8 cellular contexts compared by ENCODE assay signal in genomic region chr10:13302821-13303555, GRCh38. TPM values are rescaled to one million over a fixed set of nuclear protein-coding genes. Genes with fewer than 3 reads are reported as not detected.
DNase-seq lines count a peak whose midpoint lies in the region; ATAC-seq and TF ChIP-seq lines count a peak whose summit lies in the region.

No MANE protein-coding gene starts in this region.

- no peak overlapping the region for H3K27ac ChIP-seq in ACC112 (ENCODE audit: low read depth, low read length)

- peaks cover 7% of the 10 kb centered on the region for H3K4me1 ChIP-seq in ACC112 (ENCODE audit: control insufficient read depth, insufficient read depth, low read length, unreplicated experiment)
- H3K4me1 ChIP-seq in neuron (ENCODE audit: insufficient read depth, low read length): peaks cover 5% of the 10 kb centered on the region

- H3K27me3 ChIP-seq in ACC112 (ENCODE audit: insufficient read depth, low read length) (no peaks in the 10 kb centered on the region), neuron (ENCODE audit: insufficient read depth, low read length) (no peaks in the 10 kb centered on the region)

- intact Hi-C loops in sciatic nerve (cut with DNase I): no loop called here

- peak overlapping the region; percentile 81 for H3K4me3 ChIP-seq in ACC112 (ENCODE audit: low read depth, low read length)
- H3K4me3 ChIP-seq in astrocyte of the spinal cord (ENCODE audit: low read depth, low read length): peak overlapping the region; percentile 69
- H3K4me3 ChIP-seq in neuron (ENCODE audit: low read length): peak overlapping the region; percentile 73

- TF ChIP-seq CTCF in HFFc6 (IDR thresholded peaks at IDR 0.05) (no peak), astrocyte of the spinal cord (IDR thresholded peaks at IDR 0.05; ENCODE audit: low read depth, low read length) (no peak)

- in situ Hi-C loops in astrocyte of the spinal cord (cut with HindIII; ENCODE audit: low sequenced_read_pairs): no loop called here

- peaks cover 2% of the 10 kb centered on the region for H3K27me3 Mint-ChIP-seq in HFFc6 (ENCODE audit: insufficient read depth)

- no peak for ATAC-seq in sciatic nerve

- no peaks in the 10 kb centered on the region for H3K9me3 Mint-ChIP-seq in HFFc6

- peaks cover 2% of the 10 kb centered on the region for H3K79me2 ChIP-seq in ACC112 (ENCODE audit: control insufficient read depth, insufficient read depth, low read length, unreplicated experiment)

- no peaks in the 10 kb centered on the region for H3K36me3 Mint-ChIP-seq in HFFc6 (ENCODE audit: low read depth)

- no peaks in the 10 kb centered on the region for H3K9me3 ChIP-seq in neuron (ENCODE audit: low read length)

- peak overlapping the region; percentile 89 for H3K4me3 Mint-ChIP-seq in HFFc6

- no peak overlapping the region for H3K27ac Mint-ChIP-seq in HFFc6

- DNase-seq in HFFc6 (no peak), astrocyte of the spinal cord (ENCODE audit: low read depth, low spot score) (no peak), iPS-NIHi7 (ENCODE audit: extremely low spot score) (no peak), sciatic nerve (ENCODE audit: low spot score) (no peak), NCI-H1930 (lab: John Stamatoyannopoulos, UW) (no peak), NCI-H345 treated with DMSO at 0.1 percent for 48 hours (lab: John Stamatoyannopoulos, UW; ENCODE audit: unreplicated experiment) (no peak)

- H2AFZ ChIP-seq in ACC112 (ENCODE audit: low read length, unreplicated experiment) (peak overlapping the region; percentile 73), neuron (ENCODE audit: low read depth, low read length) (peak overlapping the region; percentile 95)

- peaks cover 22% of the 10 kb centered on the region for H3K4me1 Mint-ChIP-seq in HFFc6 (ENCODE audit: low read depth)

- H3K36me3 ChIP-seq in ACC112 (ENCODE audit: insufficient read depth, low read length) (no peaks in the 10 kb centered on the region), neuron (ENCODE audit: insufficient read depth, low read length) (no peaks in the 10 kb centered on the region)

RNA-seq across cellular contexts. Expression of gene PHYH, which starts 3.1 kb away (rescaled TPM):
- 10 to 100 TPM; 17.2 to 20.3 (median 17.6) TPM for total RNA-seq in HFFc6 (2021; fragmentation: NEBNext Ultra II Directional; extraction: Animal tissue kit (Norgen Biotek cat#: 25700))
- total RNA-seq in sciatic nerve: 21.7 TPM

RNA-seq across cellular contexts. Expression of gene SEPHS1, which starts 45.1 kb away (rescaled TPM):
- total RNA-seq in HFFc6 (2021; fragmentation: NEBNext Ultra II Directional; extraction: Animal tissue kit (Norgen Biotek cat#: 25700)): 10 to 100 TPM; 34.1 to 49.3 (median 40.5) TPM
- total RNA-seq in sciatic nerve: 34.8 TPM
